Comparison of ENCODE assay signal across 26 cellular contexts in genomic region chr13:33138441-33138840, GRCh38.
A peak's percentile ranks its signal among the peaks of the same experiment; 100 is the strongest.
DNase-seq lines count a peak whose midpoint lies in the region; ATAC-seq and TF ChIP-seq lines count a peak whose summit lies in the region.
"Had no signal": no experiment of that assay in that cellular context is flagged by ENCODE, and none has a peak within 500 bp of the region (broad histone marks: within the 10 kb centered on the region; RNA-seq: fewer than 3 reads in every experiment).

No MANE protein-coding gene starts in this region.

- H3K4me1 Mint-ChIP-seq in brain (peaks cover 47% of the 10 kb centered on the region), endodermal cell (no peaks in the 10 kb centered on the region)
- no peaks in the 10 kb centered on the region for H3K4me1 Mint-ChIP-seq in stimulated activated memory B cell treated with anti-CD40 and anti-IgM and Interleukin-4, amounts not matched to agents 10 μg/mL and 1 μg/mL and 100 μg/mL, for 72 hours
- H3K4me1 Mint-ChIP-seq: activated CD4-positive, alpha-beta T cell treated with anti-CD3 and anti-CD28 coated beads, Interleukin-2, amount 10 ng/mL, durations not matched to agents 7 days and 5 days; activated CD8-positive, alpha-beta memory T cell treated with anti-CD3 and anti-CD28 coated beads, Interleukin-2, amount 10 ng/mL, durations not matched to agents 7 days and 5 days; activated naive CD4-positive, alpha-beta T cell treated with anti-CD3 and anti-CD28 coated beads, Interleukin-2, amount 50 U/mL, for 24 hours; memory B cell had no signal

- 87 to 93% methylated on average over 11 to 14 of the region's 14 CpGs for WGBS in endodermal cell (ENCODE audit: insufficient coverage in 1 of 2, insufficient read length in 1 of 2), 2 experiments

- no peak overlapping the region for H3K9ac ChIP-seq in endodermal cell (ENCODE audit: extremely low read depth, low read length, poor library complexity, severe bottlenecking)
- H3K9ac ChIP-seq: GM23248 had no signal

- H3K27me3 Mint-ChIP-seq in brain: no peaks in the 10 kb centered on the region
- no peaks in the 10 kb centered on the region for H3K27me3 Mint-ChIP-seq in endodermal cell (ENCODE audit: insufficient read depth)
- peaks cover under 1% of the 10 kb centered on the region for H3K27me3 Mint-ChIP-seq in stimulated activated memory B cell treated with anti-CD40 and anti-IgM and Interleukin-4, amounts not matched to agents 10 μg/mL and 1 μg/mL and 100 μg/mL, for 72 hours
- H3K27me3 Mint-ChIP-seq: activated CD4-positive, alpha-beta T cell treated with anti-CD3 and anti-CD28 coated beads, Interleukin-2, amount 10 ng/mL, durations not matched to agents 7 days and 5 days; activated CD8-positive, alpha-beta memory T cell treated with anti-CD3 and anti-CD28 coated beads, Interleukin-2, amount 10 ng/mL, durations not matched to agents 7 days and 5 days had no signal

- H3K36me3 Mint-ChIP-seq in brain (peaks cover 61% of the 10 kb centered on the region), endodermal cell (ENCODE audit: low read depth) (peaks cover 3% of the 10 kb centered on the region)
- H3K36me3 Mint-ChIP-seq in stimulated activated memory B cell treated with anti-CD40 and anti-IgM and Interleukin-4, amounts not matched to agents 10 μg/mL and 1 μg/mL and 100 μg/mL, for 72 hours: no peaks in the 10 kb centered on the region
- H3K36me3 Mint-ChIP-seq: activated naive CD4-positive, alpha-beta T cell treated with anti-CD3 and anti-CD28 coated beads, Interleukin-2, amount 50 U/mL, for 24 hours had no signal

- H3K27ac ChIP-seq in right atrium auricular region (peak overlapping the region; percentile 32 to 51), endodermal cell (ENCODE audit: low read depth, low read length) (no peak overlapping the region)
- H3K27ac ChIP-seq: GM23248, ovary, VCaP had no signal

- H3K27me3 ChIP-seq in right atrium auricular region (no peaks in the 10 kb centered on the region), endodermal cell (ENCODE audit: control insufficient read depth, insufficient read depth, low read length, poor library complexity, severe bottlenecking) (no peaks in the 10 kb centered on the region)
- H3K27me3 ChIP-seq: ascending aorta, BE2C, ovary had no signal

- H3K4me3 ChIP-seq in right atrium auricular region: no peak overlapping the region
- no peak overlapping the region for H3K4me3 ChIP-seq in endodermal cell (ENCODE audit: low read length)
- H3K4me3 ChIP-seq: ascending aorta, GM23248, ovary had no signal

- peak overlapping the region in 1 of 5 experiments; percentile 16 for H3K4me3 Mint-ChIP-seq in brain
- no peak overlapping the region for H3K4me3 Mint-ChIP-seq in endodermal cell
- H3K4me3 Mint-ChIP-seq in stimulated activated memory B cell treated with anti-CD40 and anti-IgM and Interleukin-4, amounts not matched to agents 10 μg/mL and 1 μg/mL and 100 μg/mL, for 72 hours: no peak overlapping the region
- H3K4me3 Mint-ChIP-seq: activated CD4-positive, alpha-beta T cell treated with anti-CD3 and anti-CD28 coated beads, Interleukin-2, amount 10 ng/mL, durations not matched to agents 7 days and 5 days; activated CD8-positive, alpha-beta memory T cell treated with anti-CD3 and anti-CD28 coated beads, Interleukin-2, amount 10 ng/mL, durations not matched to agents 7 days and 5 days; activated naive CD4-positive, alpha-beta T cell treated with anti-CD3 and anti-CD28 coated beads, Interleukin-2, amount 50 U/mL, for 24 hours; activated T-helper 1 cell treated with anti-CD3 and anti-CD28 coated beads, Interleukin-12 subunit alpha, Interleukin-12 subunit beta, Interleukin-2, Interleukin-4 antibody, amounts not matched to agents 30 ng/mL and 10 ng/mL and 1 ng/mL, durations not matched to agents 14 hours and 24 hours and 36 hours; memory B cell; T-helper 2 cell treated with Interferon-gamma antibody and Interleukin-4, amounts not matched to agents 5 μg/mL and 100 μg/mL, for 36 hours had no signal

- TF ChIP-seq CTCF in brain (conservative IDR thresholded peaks at IDR 0.05) (no peak), right atrium auricular region (IDR thresholded peaks at IDR 0.05) (no peak), endodermal cell (conservative IDR thresholded peaks at IDR 0.05) (no peak)

- H3K36me3 ChIP-seq in right atrium auricular region (peaks cover 34% of the 10 kb centered on the region), endodermal cell (ENCODE audit: control insufficient read depth, insufficient read depth, low read length) (no peaks in the 10 kb centered on the region)
- H3K36me3 ChIP-seq: BE2C, ovary had no signal

- peak overlapping the region in 3 of 5 experiments; percentile 49 to 91 (median 88) for H3K27ac Mint-ChIP-seq in brain
- H3K27ac Mint-ChIP-seq in endodermal cell: no peak overlapping the region
- no peak overlapping the region for H3K27ac Mint-ChIP-seq in stimulated activated memory B cell treated with anti-CD40 and anti-IgM and Interleukin-4, amounts not matched to agents 10 μg/mL and 1 μg/mL and 100 μg/mL, for 72 hours
- H3K27ac Mint-ChIP-seq: activated CD4-positive, alpha-beta T cell treated with anti-CD3 and anti-CD28 coated beads, Interleukin-2, amount 10 ng/mL, durations not matched to agents 7 days and 5 days; activated CD8-positive, alpha-beta memory T cell treated with anti-CD3 and anti-CD28 coated beads, Interleukin-2, amount 10 ng/mL, durations not matched to agents 7 days and 5 days; activated naive CD4-positive, alpha-beta T cell treated with anti-CD3 and anti-CD28 coated beads, Interleukin-2, amount 50 U/mL, for 24 hours; activated T-helper 1 cell treated with anti-CD3 and anti-CD28 coated beads, Interleukin-12 subunit alpha, Interleukin-12 subunit beta, Interleukin-2, Interleukin-4 antibody, amounts not matched to agents 30 ng/mL and 10 ng/mL and 1 ng/mL, durations not matched to agents 14 hours and 24 hours and 36 hours; memory B cell; T-helper 2 cell treated with Interferon-gamma antibody and Interleukin-4, amounts not matched to agents 5 μg/mL and 100 μg/mL, for 36 hours had no signal

- intact Hi-C loops in sciatic nerve (cut with DNase I): no loop called here

- H3K4me1 ChIP-seq in right atrium auricular region: peaks cover 0 to 31% of the 10 kb centered on the region in 2 donors
- H3K4me1 ChIP-seq in endodermal cell (ENCODE audit: control insufficient read depth, insufficient read depth, low read length): no peaks in the 10 kb centered on the region
- H3K4me1 ChIP-seq: BE2C had no signal

- peaks cover 0 to 5% of the 10 kb centered on the region in 2 donors for H3K9me3 ChIP-seq in right atrium auricular region
- H3K9me3 ChIP-seq in endodermal cell (ENCODE audit: control insufficient read depth, low read length): no peaks in the 10 kb centered on the region
- H3K9me3 ChIP-seq: ascending aorta, BE2C, ovary had no signal

- peak; percentile 27 for ATAC-seq in sciatic nerve
- no peak for ATAC-seq in stimulated activated memory B cell treated with anti-CD40 and anti-IgM and Interleukin-4, amounts not matched to agents 10 μg/mL and 1 μg/mL and 100 μg/mL, for 72 hours
- ATAC-seq: activated CD8-positive, alpha-beta memory T cell treated with anti-CD3 and anti-CD28 coated beads, Interleukin-2, amount 10 ng/mL, durations not matched to agents 7 days and 5 days; esophagus mucosa; SK-N-SH treated with all-trans-retinoic acid at 6 μM for 48 hours had no signal

- H3K9me3 Mint-ChIP-seq in brain (peaks cover 2 to 24% (median 15%) of the 10 kb centered on the region in 5 experiments), endodermal cell (peaks cover 15% of the 10 kb centered on the region)
- H3K9me3 Mint-ChIP-seq in stimulated activated memory B cell treated with anti-CD40 and anti-IgM and Interleukin-4, amounts not matched to agents 10 μg/mL and 1 μg/mL and 100 μg/mL, for 72 hours: peaks cover 6% of the 10 kb centered on the region
- H3K9me3 Mint-ChIP-seq: activated naive CD4-positive, alpha-beta T cell treated with anti-CD3 and anti-CD28 coated beads, Interleukin-2, amount 50 U/mL, for 24 hours had no signal

- DNase-seq in AG20443 (ENCODE audit: low spot score) (peak; percentile 10), right atrium auricular region (ENCODE audit: low spot score) (no peak), sciatic nerve (ENCODE audit: low spot score) (no peak), endodermal cell (no peak), RPMI8226 (no peak)
- DNase-seq in stimulated activated naive CD4-positive, alpha-beta T cell treated with Interleukin-2 at 50 U/mL for 16 hours (lab: John Stamatoyannopoulos, UW): no peak
- DNase-seq: activated CD4-positive, alpha-beta T cell treated with anti-CD3 and anti-CD28 coated beads, Interleukin-2, amount 10 ng/mL, durations not matched to agents 7 days and 5 days; activated CD8-positive, alpha-beta memory T cell treated with anti-CD3 and anti-CD28 coated beads, Interleukin-2, amount 10 ng/mL, durations not matched to agents 7 days and 5 days; BE2C; COR-L47; DND-41; effector memory CD4-positive, alpha-beta T cell; GM23248; NCI-H1092; NCI-H524 treated with DMSO at 0.1 percent for 48 hours; ovary had no signal

Comparison
In these comparisons a context has a peak if more than half of its experiments do, and no peak if none do; other contexts are left out.
1. H3K27ac Mint-ChIP-seq: peak in brain (3 of 5); none in endodermal cell (single experiment) and stimulated activated memory B cell treated with anti-CD40 and anti-IgM and Interleukin-4, amounts not matched to agents 10 μg/mL and 1 μg/mL and 100 μg/mL, for 72 hours (single experiment).